ENCODE assay signal across 6 cellular contexts in genomic region chr2:27042159-27042661, GRCh38. TPM values are rescaled to one million over a fixed set of nuclear protein-coding genes. Genes with fewer than 3 reads are reported as not detected.
DNase-seq lines count a peak whose midpoint lies in the region; ATAC-seq and TF ChIP-seq lines count a peak whose summit lies in the region.

No MANE protein-coding gene starts in this region.

- H3K4me1 ChIP-seq in DOHH2 (ENCODE audit: control insufficient read depth, low read length) (peaks cover 24% of the 10 kb centered on the region), esophagus squamous epithelium (no peaks in the 10 kb centered on the region)

- H3K9me3 ChIP-seq in DOHH2 (ENCODE audit: control insufficient read depth, insufficient read depth, low read length) = no peaks in the 10 kb centered on the region
- no peaks in the 10 kb centered on the region for H3K9me3 ChIP-seq in esophagus squamous epithelium

- peaks cover 11% of the 10 kb centered on the region for H3F3A ChIP-seq in DOHH2 (ENCODE audit: control insufficient read depth, insufficient read depth)

- no peaks in the 10 kb centered on the region for H3K9me2 ChIP-seq in DOHH2 (replicated peaks; ENCODE audit: control insufficient read depth, low read length)

- no peaks in the 10 kb centered on the region for H3K27me3 Mint-ChIP-seq in WTC11 (ENCODE audit: low read depth)

- CTCF ChIA-PET in WTC11 (lab: Charles Lee) = interaction anchor here (1.3 kb wide), 1 partner anchor 18 kb away, joined by 3 read pairs; no protein-coding TSS in a partner anchor

- H3K4me3 Mint-ChIP-seq in WTC11 = no peak overlapping the region

- ATAC-seq in GM21786 (IDR thresholded peaks at IDR 0.05; ENCODE audit: unreplicated experiment) (peak; percentile 86), WTC11 (no peak), GM18870 (IDR thresholded peaks at IDR 0.05; ENCODE audit: unreplicated experiment) (no peak)

- H3K27ac ChIP-seq in DOHH2 (ENCODE audit: low read depth, low read length) (peak overlapping the region; percentile 52; the same call in 1 of the 2 replicates), esophagus squamous epithelium (no peak overlapping the region)

- H3K9me3 Mint-ChIP-seq in WTC11 = no peaks in the 10 kb centered on the region

- H3K27me3 ChIP-seq in DOHH2 (ENCODE audit: control insufficient read depth, low read length) (no peaks in the 10 kb centered on the region), esophagus squamous epithelium (no peaks in the 10 kb centered on the region)

- H3K4me2 ChIP-seq in DOHH2 (ENCODE audit: low read length) = peak overlapping the region; percentile 38

- H3K36me3 ChIP-seq in DOHH2 (ENCODE audit: control insufficient read depth, low read length) (peaks cover 53% of the 10 kb centered on the region), esophagus squamous epithelium (peaks cover 39 to 48% (median 40%) of the 10 kb centered on the region in 3 donors)

- no peaks in the 10 kb centered on the region for H3K4me1 Mint-ChIP-seq in WTC11

- WGBS in esophagus squamous epithelium, 2 donors = 66 to 88% methylated on average over 10 of the region's 10 CpGs

- TF ChIP-seq POLR2A in esophagus squamous epithelium (IDR thresholded peaks at IDR 0.05) = no peak

- H3K4me3 ChIP-seq in DOHH2 (ENCODE audit: low read length) = no peak overlapping the region
- H3K4me3 ChIP-seq in foreskin fibroblast (ENCODE audit: low read depth in 1 of 2, low read length in 2 of 2) = no peak overlapping the region
- H3K4me3 ChIP-seq in esophagus squamous epithelium = no peak overlapping the region

- POLR2A ChIA-PET in WTC11 (lab: Charles Lee) = no interaction called here

- H3K79me2 ChIP-seq in DOHH2 (ENCODE audit: control insufficient read depth, low read length) = no peaks in the 10 kb centered on the region

- TF ChIP-seq CTCF in DOHH2 (IDR thresholded peaks at IDR 0.05; ENCODE audit: low read depth, low read length, poor library complexity, severe bottlenecking) (no peak), WTC11 (IDR thresholded peaks at IDR 0.05) (no peak), foreskin fibroblast (IDR thresholded peaks at IDR 0.05; ENCODE audit: low read depth, low read length) (no peak), esophagus squamous epithelium (IDR thresholded peaks at IDR 0.05) (no peak)

- intact Hi-C loops in esophagus squamous epithelium (cut with DNase I) = no loop called here

- H4K20me1 ChIP-seq in DOHH2 (ENCODE audit: control insufficient read depth, insufficient read depth, low read depth, low read length) = no peaks in the 10 kb centered on the region

- H3K36me3 Mint-ChIP-seq in WTC11 = peaks cover 27% of the 10 kb centered on the region

- peak overlapping the region; percentile 58; the same call in 1 of the 2 replicates for H3K27ac Mint-ChIP-seq in WTC11

- DNase-seq in WTC11 (ENCODE audit: low spot score) (no peak), foreskin fibroblast (no peak), esophagus squamous epithelium (lab: John Stamatoyannopoulos, UW) (no peak)

TF ChIP-seq in WTC11, 78 proteins besides CTCF, POLR2A, EP300 and RAD21:
- TF ChIP-seq ZNF396 (CRISPR knock-in tag; IDR thresholded peaks at IDR 0.05; ENCODE audit: borderline replicate concordance) = no peak
- TF ChIP-seq STAT6 (CRISPR knock-in tag; conservative IDR thresholded peaks at IDR 0.05; ENCODE audit: low read depth) = no peak
- no peak for TF ChIP-seq SOX15 (CRISPR knock-in tag; IDR thresholded peaks at IDR 0.05)
- no peak for TF ChIP-seq ZBTB21 (CRISPR knock-in tag; IDR thresholded peaks at IDR 0.05; ENCODE audit: borderline replicate concordance)
- TF ChIP-seq ZNF532 (CRISPR knock-in tag; IDR thresholded peaks at IDR 0.05; ENCODE audit: borderline replicate concordance) = no peak
- TF ChIP-seq ZNF671 (CRISPR knock-in tag; IDR thresholded peaks at IDR 0.05) = no peak

RNA-seq across cellular contexts. Expression of gene AGBL5, which starts 9.3 kb away (rescaled TPM):
- total RNA-seq in WTC11 (2021) (43.0 to 57.1 TPM (median 55.6 TPM) in 3 replicates), esophagus squamous epithelium (10 to 100 TPM in 2 of 4 donors, 1 to 10 TPM in 2; 4.7 to 12.4 (median 9.6) TPM)

RNA-seq across cellular contexts. Expression of gene TMEM214, which starts 9.4 kb away (rescaled TPM):
- 46.4 to 57.1 TPM (median 48.9 TPM) in 3 replicates for total RNA-seq in WTC11 (2021)
- total RNA-seq in esophagus squamous epithelium = 10 to 100 TPM; 15.7 to 34.5 (median 32.1) TPM

RNA-seq across cellular contexts. Expression of gene OST4, which starts 29.2 kb away (rescaled TPM):
- 210 to 239 TPM (median 226 TPM) in 3 replicates for total RNA-seq in WTC11 (2021)
- total RNA-seq in esophagus squamous epithelium = 100 to 1,000 TPM; 149 to 242 (median 193) TPM

RNA-seq across cellular contexts. Expression of gene EMILIN1, which starts 36.2 kb away (rescaled TPM):
- total RNA-seq in WTC11 (2021) = 3.0 to 4.0 TPM (median 3.5 TPM) in 3 replicates
- 10 to 100 TPM in 2 of 4 donors, 1 to 10 TPM in 2; 6.2 to 27.8 (median 9.9) TPM for total RNA-seq in esophagus squamous epithelium

RNA-seq across cellular contexts. Expression of gene KHK, which starts 44.4 kb away (rescaled TPM):
- total RNA-seq in WTC11 (2021) (15.5 to 17.4 TPM (median 17.4 TPM) in 3 replicates), esophagus squamous epithelium (1 to 10 TPM; 1.3 to 1.9 (median 1.4) TPM)
